10 cellular contexts compared by ENCODE assay signal in the genomic region with DNA sequence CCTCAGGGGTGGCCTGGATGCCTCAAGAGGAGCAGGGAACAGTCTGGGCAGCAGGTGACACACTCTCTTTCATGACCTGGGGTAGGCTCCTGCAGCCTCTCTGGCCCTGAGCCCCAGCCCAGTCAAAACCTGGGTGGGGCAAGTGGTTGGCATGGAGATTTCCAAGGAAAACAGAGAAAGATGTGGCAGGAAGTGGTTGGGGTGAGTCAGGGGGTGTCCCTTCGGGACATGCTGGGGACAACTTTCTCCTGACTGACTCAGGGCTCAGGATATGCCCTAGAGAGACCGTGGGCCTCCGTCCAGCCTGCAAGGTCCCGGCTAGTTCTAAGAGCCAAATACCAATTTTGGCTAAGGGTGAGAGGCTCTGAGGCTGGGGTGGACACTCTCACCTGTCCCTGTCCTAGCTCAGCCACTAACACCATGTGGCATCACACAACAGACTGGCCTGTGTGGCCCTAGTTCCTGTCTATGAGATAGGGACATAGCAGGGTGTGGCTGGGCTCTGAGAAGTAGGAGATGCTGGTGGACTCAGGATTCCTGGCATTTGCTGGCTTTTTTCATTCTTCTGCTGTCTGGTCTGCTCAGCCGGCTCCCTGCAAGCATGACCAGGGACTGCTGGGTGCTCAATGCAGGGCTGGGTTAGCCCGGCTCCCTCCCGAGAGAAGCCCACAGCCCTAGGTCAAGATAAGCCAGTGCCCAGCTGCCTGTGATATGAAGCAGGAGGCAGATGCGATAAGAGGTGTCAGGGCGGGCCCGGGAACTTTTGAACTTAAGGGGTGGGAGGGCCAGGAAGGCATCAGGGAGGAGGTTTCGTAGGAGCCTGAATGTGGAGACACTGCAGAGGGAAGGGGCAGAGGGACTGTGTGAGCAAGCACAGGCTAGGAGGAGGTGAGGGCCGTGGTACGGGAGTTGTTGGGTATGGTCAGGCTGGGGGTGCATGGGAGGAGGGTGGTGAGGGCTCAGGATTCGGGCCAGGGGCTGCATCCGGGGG. TPM values are rescaled to one million over a fixed set of nuclear protein-coding genes. Genes with fewer than 3 reads are reported as not detected.
DNase-seq lines count a peak whose midpoint lies in the region; ATAC-seq, FAIRE-seq and TF ChIP-seq lines count a peak whose summit lies in the region.
"Had no signal": no experiment of that assay in that cellular context is flagged by ENCODE, and none has a peak within 500 bp of the region (broad histone marks: within the 10 kb centered on the region; RNA-seq: fewer than 3 reads in every experiment).

No MANE protein-coding gene starts in this region.

- H3K27me3 ChIP-seq in ACC112 (ENCODE audit: insufficient read depth, low read length) (no peaks in the 10 kb centered on the region), bronchial epithelial cell (ENCODE audit: control insufficient read depth, insufficient read depth, low read length) (peaks cover 4% of the 10 kb centered on the region), lung (ENCODE audit: control insufficient read depth, insufficient read depth) (no peaks in the 10 kb centered on the region)

- no peaks in the 10 kb centered on the region for H3K9me3 ChIP-seq in lung (ENCODE audit: control insufficient read depth in 2 of 2, insufficient read depth in 1 of 2, low read length in 1 of 2)

- ATAC-seq in lung (ENCODE audit: insufficient read depth, low FRiP score) (peak; percentile 20), GM21737 (IDR thresholded peaks at IDR 0.05; ENCODE audit: unreplicated experiment) (no peak), HG02973 (IDR thresholded peaks at IDR 0.05; ENCODE audit: unreplicated experiment) (no peak), GM19035 (IDR thresholded peaks at IDR 0.05; ENCODE audit: unreplicated experiment) (no peak)

- H3K36me3 ChIP-seq in ACC112 (ENCODE audit: insufficient read depth, low read length), result no peaks in the 10 kb centered on the region
- H3K36me3 ChIP-seq in bronchial epithelial cell (ENCODE audit: control insufficient read depth, insufficient read depth, low read length), result no peaks in the 10 kb centered on the region
- peaks cover 0 to 3% of the 10 kb centered on the region in 2 donors for H3K36me3 ChIP-seq in lung (ENCODE audit: control insufficient read depth in 2 of 2, insufficient read depth in 2 of 2, low read length in 2 of 2)

- H2AFZ ChIP-seq in ACC112 (ENCODE audit: low read length, unreplicated experiment), result no peak overlapping the region

- 51 to 69% methylated on average over 15 of the region's 15 CpGs for WGBS in lung, 2 donors

- H3K4me3 ChIP-seq in ACC112 (ENCODE audit: low read depth, low read length) (no peak overlapping the region), bronchial epithelial cell (ENCODE audit: low read depth, low read length) (no peak overlapping the region), lung (peak overlapping the region; percentile 48)

- H3K4me1 ChIP-seq in ACC112 (ENCODE audit: control insufficient read depth, insufficient read depth, low read length, unreplicated experiment) (peaks cover 26% of the 10 kb centered on the region), lung (ENCODE audit: control insufficient read depth in 2 of 2, insufficient read depth in 2 of 2, low read length in 2 of 2) (peaks cover 10 to 21% of the 10 kb centered on the region in 2 donors)

- TF ChIP-seq CTCF in bronchial epithelial cell (IDR thresholded peaks at IDR 0.05; ENCODE audit: insufficient read depth, low read length, severe bottlenecking), result no peak
- TF ChIP-seq CTCF in lung (IDR thresholded peaks at IDR 0.05; ENCODE audit: control extremely low read depth, extremely low read depth), result no peak

- DNase-seq in HUDEP-2 (lab: John Stamatoyannopoulos, UW; ENCODE audit: unreplicated experiment in 76 of 76), result peak; percentile 31 to 98 (median 86)
- peak; percentile 19 for DNase-seq in bronchial epithelial cell (ENCODE audit: low read depth)
- no peak for DNase-seq in lung (ENCODE audit: low spot score)
- no peak for DNase-seq in activated CD4-positive, alpha-beta T cell treated with anti-CD3 and anti-CD28 coated beads for 4 hours
- DNase-seq: DMS79 treated with DMSO at 0.1 percent for 48 hours had no signal

- peak overlapping the region; percentile 77 for H3K27ac ChIP-seq in ACC112 (ENCODE audit: low read depth, low read length)
- H3K27ac ChIP-seq in lung (ENCODE audit: low read depth in 1 of 2, low read length in 1 of 2), result peak overlapping the region; percentile 26 to 65

- no peak for FAIRE-seq in bronchial epithelial cell (lab: Jason Lieb, UNC)

- no peaks in the 10 kb centered on the region for H3K79me2 ChIP-seq in ACC112 (ENCODE audit: control insufficient read depth, insufficient read depth, low read length, unreplicated experiment)

RNA-seq across cellular contexts. Expression of a gene that starts 3.3 kb away (rescaled TPM):
- total RNA-seq in bronchial epithelial cell, result under 0.01 TPM in 1 of 2 replicates, not detected in the other
- 100 to 1,000 TPM; 328 to 655 TPM for total RNA-seq in lung
- polyA plus RNA-seq in lung, result 100 to 1,000 TPM; 267 to 527 TPM

RNA-seq across cellular contexts. Expression of a gene that starts 48.8 kb away (rescaled TPM):
- total RNA-seq in bronchial epithelial cell (not detected in 2 replicates), lung (under 1 TPM in 1 of 2 donors, not detected in 1; 0.77 TPM)
- polyA plus RNA-seq in lung, result under 1 TPM; 0.38 to 0.77 TPM
- polyA plus RNA-seq: neural cell had no signal

Comparison
In these comparisons a context has a peak if more than half of its experiments do, and no peak if none do; other contexts are left out.
1. DNase-seq: peak in HUDEP-2 (76 of 76) and bronchial epithelial cell (single experiment); none in lung (single experiment) and activated CD4-positive, alpha-beta T cell treated with anti-CD3 and anti-CD28 coated beads for 4 hours (0 of 2).
2. RNA of a gene that starts 3.3 kb away (total RNA-seq): 328 to 655 TPM in lung; under 0.01 TPM in bronchial epithelial cell; every median in the first group is over 100 times any median in the second.